1 cellular context compared by ENCODE assay signal in the genomic region with DNA sequence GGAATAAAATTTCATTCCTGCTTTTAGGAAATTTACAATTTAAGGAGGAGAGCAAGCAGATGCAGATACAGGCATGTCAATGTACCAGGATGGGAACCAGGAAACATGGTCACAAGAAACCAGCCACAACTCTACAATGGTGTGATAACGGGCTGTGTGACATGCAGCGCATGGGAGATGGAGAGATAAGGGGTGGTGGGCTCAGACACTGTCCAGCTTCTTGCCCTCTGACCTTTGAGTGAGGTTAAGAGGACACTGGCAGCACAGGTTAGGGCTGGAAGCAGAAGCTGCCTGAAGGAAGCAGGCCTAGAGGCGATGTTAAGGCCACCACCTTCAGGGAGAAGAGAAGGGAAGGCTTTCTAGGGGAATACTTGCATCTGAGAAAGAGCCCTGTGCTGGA.
TF ChIP-seq lines count a peak whose summit lies in the region.

No MANE protein-coding gene starts in this region.

TF ChIP-seq in GM12878, 131 proteins besides CTCF, POLR2A, EP300 and RAD21 (continued from another document):
- TF ChIP-seq, protein P1, sequence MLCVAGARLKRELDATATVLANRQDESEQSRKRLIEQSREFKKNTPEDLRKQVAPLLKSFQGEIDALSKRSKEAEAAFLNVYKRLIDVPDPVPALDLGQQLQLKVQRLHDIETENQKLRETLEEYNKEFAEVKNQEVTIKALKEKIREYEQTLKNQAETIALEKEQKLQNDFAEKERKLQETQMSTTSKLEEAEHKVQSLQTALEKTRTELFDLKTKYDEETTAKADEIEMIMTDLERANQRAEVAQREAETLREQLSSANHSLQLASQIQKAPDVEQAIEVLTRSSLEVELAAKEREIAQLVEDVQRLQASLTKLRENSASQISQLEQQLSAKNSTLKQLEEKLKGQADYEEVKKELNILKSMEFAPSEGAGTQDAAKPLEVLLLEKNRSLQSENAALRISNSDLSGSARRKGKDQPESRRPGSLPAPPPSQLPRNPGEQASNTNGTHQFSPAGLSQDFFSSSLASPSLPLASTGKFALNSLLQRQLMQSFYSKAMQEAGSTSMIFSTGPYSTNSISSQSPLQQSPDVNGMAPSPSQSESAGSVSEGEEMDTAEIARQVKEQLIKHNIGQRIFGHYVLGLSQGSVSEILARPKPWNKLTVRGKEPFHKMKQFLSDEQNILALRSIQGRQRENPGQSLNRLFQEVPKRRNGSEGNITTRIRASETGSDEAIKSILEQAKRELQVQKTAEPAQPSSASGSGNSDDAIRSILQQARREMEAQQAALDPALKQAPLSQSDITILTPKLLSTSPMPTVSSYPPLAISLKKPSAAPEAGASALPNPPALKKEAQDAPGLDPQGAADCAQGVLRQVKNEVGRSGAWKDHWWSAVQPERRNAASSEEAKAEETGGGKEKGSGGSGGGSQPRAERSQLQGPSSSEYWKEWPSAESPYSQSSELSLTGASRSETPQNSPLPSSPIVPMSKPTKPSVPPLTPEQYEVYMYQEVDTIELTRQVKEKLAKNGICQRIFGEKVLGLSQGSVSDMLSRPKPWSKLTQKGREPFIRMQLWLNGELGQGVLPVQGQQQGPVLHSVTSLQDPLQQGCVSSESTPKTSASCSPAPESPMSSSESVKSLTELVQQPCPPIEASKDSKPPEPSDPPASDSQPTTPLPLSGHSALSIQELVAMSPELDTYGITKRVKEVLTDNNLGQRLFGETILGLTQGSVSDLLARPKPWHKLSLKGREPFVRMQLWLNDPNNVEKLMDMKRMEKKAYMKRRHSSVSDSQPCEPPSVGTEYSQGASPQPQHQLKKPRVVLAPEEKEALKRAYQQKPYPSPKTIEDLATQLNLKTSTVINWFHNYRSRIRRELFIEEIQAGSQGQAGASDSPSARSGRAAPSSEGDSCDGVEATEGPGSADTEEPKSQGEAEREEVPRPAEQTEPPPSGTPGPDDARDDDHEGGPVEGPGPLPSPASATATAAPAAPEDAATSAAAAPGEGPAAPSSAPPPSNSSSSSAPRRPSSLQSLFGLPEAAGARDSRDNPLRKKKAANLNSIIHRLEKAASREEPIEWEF (IDR thresholded peaks at IDR 0.05; ENCODE audit: insufficient replicate concordance, low read depth, low read length), result no peak
- TF ChIP-seq SIN3A (IDR thresholded peaks at IDR 0.05; ENCODE audit: low read depth, low read length) (no peak), ASH2L (IDR thresholded peaks at IDR 0.05; ENCODE audit: borderline replicate concordance, low read depth) (no peak), IKZF2 (IDR thresholded peaks at IDR 0.05) (peak; percentile 44 to 45; a peak in 2 of 4 replicates), DPF2 (IDR thresholded peaks at IDR 0.05) (no peak), RUNX3 (IDR thresholded peaks at IDR 0.05; ENCODE audit: low read length) (no peak)
